31 cellular contexts compared by ENCODE assay signal in genomic region chr16:77060614-77061013, GRCh38.
"Had no signal": no experiment of that assay in that cellular context is flagged by ENCODE, and none has a peak within 500 bp of the region (broad histone marks: within the 10 kb centered on the region; RNA-seq: fewer than 3 reads in every experiment).

No MANE protein-coding gene starts in this region.

- ATAC-seq: PC-3 had no signal

- DNase-seq: Kasumi-1, MG63, NCI-H1092, NCI-H1105, NCI-H1417, NCI-H1436, NCI-H146, NCI-H1694, NCI-H187, NCI-H2029 treated with DMSO at 0.1 percent for 48 hours, NCI-H2081 treated with DMSO at 0.1 percent for 48 hours, NCI-H2107, NCI-H2171, NCI-H226, NCI-H446 treated with DMSO at 0.1 percent for 48 hours, NCI-H510A, NCI-H524, NCI-H526, NCI-H69, NCI-H748 treated with DMSO at 0.1 percent for 48 hours, NCI-H82, OCI-M1, PC-3, Peyer's patch, Right ventricle myocardium superior, RPMI8226, SHP77 treated with DMSO at 0.1 percent for 48 hours, SK-N-SH, SW 1271, T-helper 1 cell had no signal

- H3K4me2 ChIP-seq: SK-N-SH had no signal

- H3K4me1 ChIP-seq: Peyer's patch, SJSA1 had no signal

- H3K36me3 ChIP-seq: MG63, Peyer's patch, SJSA1 had no signal

- H3K27ac ChIP-seq: Peyer's patch, SJSA1 had no signal

- H3K4me3 ChIP-seq: MG63, Peyer's patch, SJSA1 had no signal

- H3K9ac ChIP-seq: SK-N-SH had no signal

- H3K27me3 ChIP-seq: MG63, Peyer's patch, SJSA1 had no signal

- H3K9me3 ChIP-seq: MG63, Peyer's patch, SJSA1, SK-N-SH had no signal

- H3K9me2 ChIP-seq: SK-N-SH had no signal
